11 cellular contexts compared by ENCODE assay signal in the genomic region with DNA sequence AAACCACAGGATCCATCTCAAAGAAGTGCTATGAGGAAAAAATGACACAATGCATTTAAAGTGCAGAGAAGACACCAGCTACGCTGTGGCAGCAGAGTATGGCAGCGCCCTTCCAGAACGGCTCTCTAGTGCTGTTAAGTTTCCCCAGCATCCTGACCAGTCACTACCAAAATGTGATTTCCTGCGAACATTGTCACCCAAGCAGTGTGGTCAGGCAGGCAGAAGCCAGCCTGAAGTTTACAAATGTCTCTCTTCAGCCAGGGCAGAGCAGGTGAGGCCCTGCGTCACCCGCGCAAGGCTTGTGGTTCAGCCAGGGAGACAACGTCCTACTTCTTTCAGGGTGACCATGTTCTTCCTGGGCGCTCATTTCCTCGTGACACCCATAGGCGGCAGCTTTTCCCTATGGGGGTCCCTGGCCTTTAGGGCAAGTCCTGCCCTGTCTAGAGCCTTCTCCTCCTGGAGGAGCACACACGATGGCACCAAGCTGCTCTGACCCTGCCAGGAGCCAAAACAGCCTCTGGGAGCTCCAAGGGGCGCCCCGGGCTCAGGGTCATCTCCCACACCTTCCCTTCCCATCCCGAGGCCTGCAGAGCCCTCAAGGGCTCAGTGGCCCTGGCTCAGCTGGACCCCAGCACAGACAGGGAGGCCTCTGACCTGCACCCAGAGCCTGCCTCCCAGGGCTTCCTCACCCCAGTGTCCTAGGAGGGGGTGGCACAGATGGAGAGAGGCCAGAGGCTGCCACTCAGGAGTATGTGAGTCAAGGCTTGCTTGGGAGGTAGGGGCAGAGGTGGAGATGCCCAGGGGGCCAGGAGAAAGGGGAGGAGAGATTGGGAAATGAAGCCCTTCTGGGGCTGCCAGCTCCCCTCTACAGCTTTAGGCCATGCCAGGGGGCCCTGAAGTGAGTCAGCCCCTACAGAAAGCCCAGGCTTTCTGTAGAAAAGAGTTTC. TPM values are rescaled to one million over a fixed set of nuclear protein-coding genes. Genes with fewer than 3 reads are reported as not detected.
DNase-seq lines count a peak whose midpoint lies in the region; ATAC-seq and TF ChIP-seq lines count a peak whose summit lies in the region.
"Had no signal": no experiment of that assay in that cellular context is flagged by ENCODE, and none has a peak within 500 bp of the region (broad histone marks: within the 10 kb centered on the region; RNA-seq: fewer than 3 reads in every experiment).

No MANE protein-coding gene starts in this region.

- H2AFZ ChIP-seq in smooth muscle cell (ENCODE audit: low read depth), result no peak overlapping the region

- H4K20me1 ChIP-seq in smooth muscle cell (ENCODE audit: low read depth), result no peaks in the 10 kb centered on the region

- H3K4me1 Mint-ChIP-seq in T-cell, result peaks cover 27 to 30% (median 28%) of the 10 kb centered on the region in 3 donors

- H3F3A ChIP-seq in smooth muscle cell (ENCODE audit: low read depth), result peaks cover 8% of the 10 kb centered on the region

- H3K27ac ChIP-seq in effector memory CD4-positive, alpha-beta T cell (ENCODE audit: insufficient read depth, low read length, poor library complexity, severe bottlenecking), result peak overlapping the region; percentile 29
- H3K27ac ChIP-seq in smooth muscle cell (ENCODE audit: low read depth), result peak overlapping the region; percentile 80

- no peaks in the 10 kb centered on the region for H3K79me2 ChIP-seq in smooth muscle cell (ENCODE audit: low read depth)

- 89% methylated on average over 15 of the region's 15 CpGs for WGBS in smooth muscle cell (ENCODE audit: low lambda C conversion rate)

- H3K4me2 ChIP-seq in smooth muscle cell, result no peak overlapping the region

- H3K4me3 ChIP-seq in GM06990 (replicated peaks; ENCODE audit: low read depth, low read length) (no peak overlapping the region), smooth muscle cell (no peak overlapping the region)
- no peak overlapping the region for H3K4me3 ChIP-seq in effector memory CD4-positive, alpha-beta T cell (ENCODE audit: insufficient read depth, low read depth, low read length, poor library complexity, severe bottlenecking)

- no peaks in the 10 kb centered on the region for H3K9me3 Mint-ChIP-seq in T-cell

- H3K27me3 ChIP-seq in GM06990 (replicated peaks; ENCODE audit: control insufficient read depth, insufficient read depth, low read length) (no peaks in the 10 kb centered on the region), smooth muscle cell (ENCODE audit: low read depth) (no peaks in the 10 kb centered on the region)
- no peaks in the 10 kb centered on the region for H3K27me3 ChIP-seq in effector memory CD4-positive, alpha-beta T cell (replicated peaks; ENCODE audit: control insufficient read depth, insufficient read depth, low read length, poor library complexity, severe bottlenecking)

- CTCF ChIA-PET in T-cell (lab: Charles Lee), result interaction anchor here in 1 of 2 donors (0.6 kb wide), 1 partner anchor 15 kb away, joined by 4 read pairs; no protein-coding TSS in a partner anchor

- ATAC-seq in T-cell (replicated peaks in 1 of 4) (peak; percentile 25 to 54 (median 46)), HG03095 (IDR thresholded peaks at IDR 0.05; ENCODE audit: unreplicated experiment) (no peak), GM18870 (IDR thresholded peaks at IDR 0.05; ENCODE audit: unreplicated experiment) (no peak)

- H3K9ac ChIP-seq in smooth muscle cell (ENCODE audit: low read depth), result no peak overlapping the region

- H3K36me3 ChIP-seq in GM06990 (ENCODE audit: control insufficient read depth, insufficient read depth, low read length) (no peaks in the 10 kb centered on the region), smooth muscle cell (ENCODE audit: low read depth) (no peaks in the 10 kb centered on the region)
- no peaks in the 10 kb centered on the region for H3K36me3 ChIP-seq in effector memory CD4-positive, alpha-beta T cell (ENCODE audit: control insufficient read depth, insufficient read depth, low read length)

- POLR2A ChIA-PET in T-cell (lab: Charles Lee), result interaction anchor here (0.6 to 1.7 kb wide), 7 partner anchors 11 to 464 kb away, joined by 3 to 17 read pairs (median 3); partner anchors contain the start of gene NFKBIA (in 2 of the 2)

- TF ChIP-seq CTCF in GM06990 (IDR thresholded peaks at IDR 0.05; ENCODE audit: insufficient read depth, low read length, poor library complexity, severe bottlenecking), result peak; percentile 9
- TF ChIP-seq CTCF in smooth muscle cell (IDR thresholded peaks at IDR 0.05; ENCODE audit: borderline replicate concordance, insufficient read depth, poor library complexity, severe bottlenecking), result no peak

- no peaks in the 10 kb centered on the region for H3K27me3 Mint-ChIP-seq in T-cell

- H3K27ac Mint-ChIP-seq in T-cell, result peak overlapping the region; percentile 93

- DNase-seq in GM06990 (ENCODE audit: extremely low read depth, insufficient read length) (no peak), T-cell (peak in 21 of 34 experiments; percentile 9 to 43 (median 25)), smooth muscle cell (lab: John Stamatoyannopoulos, UW; ENCODE audit: unreplicated experiment) (no peak), inferior parietal cortex (ENCODE audit: extremely low spot score) (no peak), NCI-H446 treated with DMSO at 0.1 percent for 48 hours (lab: John Stamatoyannopoulos, UW) (no peak)
- DNase-seq in effector memory CD4-positive, alpha-beta T cell, result peak; percentile 9 to 32 (median 15)
- DNase-seq: foreskin melanocyte, GDM1, retina had no signal

- H3K36me3 Mint-ChIP-seq in T-cell, result no peaks in the 10 kb centered on the region

- H3K4me3 Mint-ChIP-seq in T-cell, result peak overlapping the region in 1 of 3 donors; percentile 61

- peaks cover 20% of the 10 kb centered on the region for H3K4me1 ChIP-seq in effector memory CD4-positive, alpha-beta T cell (ENCODE audit: control insufficient read depth, insufficient read depth, low read length, poor library complexity, severe bottlenecking)
- peaks cover 22% of the 10 kb centered on the region for H3K4me1 ChIP-seq in smooth muscle cell (ENCODE audit: low read depth)

- no peaks in the 10 kb centered on the region for H3K9me3 ChIP-seq in effector memory CD4-positive, alpha-beta T cell (ENCODE audit: control insufficient read depth, low read length)
- H3K9me3 ChIP-seq in smooth muscle cell (replicated peaks; ENCODE audit: low read depth), result no peaks in the 10 kb centered on the region

RNA-seq across cellular contexts. Expression of gene PSMA6, which starts 41.9 kb away (rescaled TPM):
- total RNA-seq in T-cell (100 to 1,000 TPM in 1 of 5 donors, 10 to 100 TPM in 4; 93.6 to 109 (median 96.9) TPM), smooth muscle cell (250 and 315 TPM in 2 replicates)
- 251 and 255 TPM in 2 replicates for polyA plus RNA-seq in smooth muscle cell

Comparison
In these comparisons a context has a peak if more than half of its experiments do, and no peak if none do; other contexts are left out.
1. DNase-seq: peak in T-cell (21 of 34) and effector memory CD4-positive, alpha-beta T cell (3 of 3); none in GM06990 (single experiment), smooth muscle cell (single experiment), inferior parietal cortex (single experiment) and NCI-H446 treated with DMSO at 0.1 percent for 48 hours (single experiment).
2. ATAC-seq: peak in T-cell (4 of 4); none in HG03095 (single experiment) and GM18870 (single experiment).